Comparison of ENCODE assay signal across 30 cellular contexts in the genomic region with DNA sequence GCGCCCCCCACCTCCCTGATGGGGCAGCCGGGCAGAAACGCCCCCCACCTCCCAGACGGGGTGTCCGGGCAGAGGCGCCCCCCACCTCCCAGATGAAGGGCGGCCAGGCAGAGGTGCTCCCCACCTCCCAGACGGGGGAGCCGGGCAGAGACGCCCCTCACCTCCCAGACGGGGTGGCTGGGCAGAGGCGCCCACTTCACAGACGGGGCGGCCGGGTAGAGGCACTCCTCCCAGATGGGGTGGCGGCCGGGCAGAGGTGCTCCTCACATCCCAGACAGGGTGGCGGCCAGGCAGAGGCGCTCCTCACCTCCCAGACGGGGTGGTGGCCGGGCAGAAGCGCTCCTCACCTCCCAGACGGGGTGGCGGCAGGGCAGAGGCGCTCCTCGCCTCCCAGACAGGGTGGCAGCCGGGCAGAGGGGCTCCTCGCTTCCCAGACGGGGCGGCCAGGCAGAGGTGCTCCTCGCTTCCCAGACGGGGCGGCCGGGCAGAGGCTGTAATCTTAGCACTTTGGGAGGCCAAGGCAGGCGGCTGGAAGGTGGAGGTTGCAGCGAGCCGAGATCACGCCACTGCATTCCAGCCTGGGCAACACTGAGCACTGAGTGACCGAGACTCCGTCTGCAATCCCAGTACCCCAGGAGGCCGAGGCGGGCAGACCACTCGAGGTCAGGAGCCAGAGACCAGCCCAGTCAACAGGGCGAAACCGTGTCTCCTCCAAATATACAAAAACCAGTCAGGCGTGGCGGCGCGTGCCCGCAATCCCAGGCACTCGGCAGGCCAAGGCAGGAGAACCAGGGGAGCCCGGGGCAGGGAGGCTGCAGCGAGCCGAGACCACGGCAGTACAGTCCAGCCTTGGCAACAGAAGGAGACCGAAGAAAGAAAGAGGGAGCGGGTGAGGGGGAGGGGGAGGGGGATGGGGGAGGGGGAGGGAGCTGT. TPM values are rescaled to one million over a fixed set of nuclear protein-coding genes. Genes with fewer than 3 reads are reported as not detected.
"Had no signal": no experiment of that assay in that cellular context is flagged by ENCODE, and none has a peak within 500 bp of the region (broad histone marks: within the 10 kb centered on the region; RNA-seq: fewer than 3 reads in every experiment).

No MANE protein-coding gene starts in this region.

- H3K4me1 Mint-ChIP-seq: nephron; stimulated activated memory B cell treated with anti-CD40 and anti-IgM and Interleukin-4, amounts not matched to agents 10 μg/mL and 1 μg/mL and 100 μg/mL, for 72 hours had no signal

- ATAC-seq: foreskin keratinocyte; left ventricle myocardium superior; psoas muscle; right cardiac atrium; stimulated activated memory B cell treated with anti-CD40 and anti-IgM and Interleukin-4, amounts not matched to agents 10 μg/mL and 1 μg/mL and 100 μg/mL, for 72 hours had no signal

- H3K9me3 Mint-ChIP-seq: stimulated activated memory B cell treated with anti-CD40 and anti-IgM and Interleukin-4, amounts not matched to agents 10 μg/mL and 1 μg/mL and 100 μg/mL, for 72 hours; stimulated activated naive CD8-positive, alpha-beta T cell treated with anti-CD3 and anti-CD28 coated beads, Interleukin-15, Interleukin-2, amounts not matched to agents 100 ng/mL and 50 ng/mL, for 24 hours; type B pancreatic cell had no signal

- H3K9me3 ChIP-seq: esophagus muscularis mucosa, heart right ventricle, lower lobe of right lung, ovary, psoas muscle, sigmoid colon, suprapubic skin had no signal

- DNase-seq: dermis blood vessel endothelial cell; effector memory CD4-positive, alpha-beta T cell; foreskin keratinocyte; glutamatergic neuron; heart right ventricle; hypothalamus; left ventricle myocardium superior; lower lobe of right lung; occipital lobe; ovary; psoas muscle; right cardiac atrium; sigmoid colon; stimulated activated CD4-positive, alpha-beta T cell treated with anti-CD3 and anti-CD28 coated beads, Interleukin-2, amount 100 ng/mL, for 24 hours; stimulated activated CD4-positive, alpha-beta T cell treated with anti-CD3 and anti-CD28 coated beads, Interleukin-4, amount 100 ng/mL, for 24 hours had no signal

- H3K4me3 Mint-ChIP-seq: nephron; stimulated activated memory B cell treated with anti-CD40 and anti-IgM and Interleukin-4, amounts not matched to agents 10 μg/mL and 1 μg/mL and 100 μg/mL, for 72 hours; stimulated activated naive CD8-positive, alpha-beta T cell treated with anti-CD3 and anti-CD28 coated beads, Interleukin-15, Interleukin-2, amounts not matched to agents 100 ng/mL and 50 ng/mL, for 24 hours; type B pancreatic cell had no signal

- H3K27me3 ChIP-seq: esophagus muscularis mucosa, foreskin keratinocyte, heart right ventricle, ovary, sigmoid colon, suprapubic skin had no signal

- H3K4me1 ChIP-seq: esophagus muscularis mucosa, foreskin keratinocyte, heart right ventricle, lower lobe of right lung, psoas muscle, sigmoid colon, suprapubic skin had no signal

- H3K36me3 ChIP-seq: esophagus muscularis mucosa, heart right ventricle, lower lobe of right lung, ovary, sigmoid colon, suprapubic skin had no signal

- H3K27me3 Mint-ChIP-seq: stimulated activated naive CD8-positive, alpha-beta T cell treated with anti-CD3 and anti-CD28 coated beads, Interleukin-15, Interleukin-2, amounts not matched to agents 100 ng/mL and 50 ng/mL, for 24 hours; type B pancreatic cell had no signal

- H3K27ac ChIP-seq: coronary artery, esophagus muscularis mucosa, foreskin keratinocyte, heart right ventricle, lower lobe of right lung, ovary, psoas muscle, sigmoid colon, suprapubic skin had no signal

- H3K27ac Mint-ChIP-seq: stimulated activated memory B cell treated with anti-CD40 and anti-IgM and Interleukin-4, amounts not matched to agents 10 μg/mL and 1 μg/mL and 100 μg/mL, for 72 hours; stimulated activated naive CD8-positive, alpha-beta T cell treated with anti-CD3 and anti-CD28 coated beads, Interleukin-15, Interleukin-2, amounts not matched to agents 100 ng/mL and 50 ng/mL, for 24 hours had no signal

- H3K4me3 ChIP-seq: coronary artery, esophagus muscularis mucosa, heart right ventricle, lower lobe of right lung, ovary, psoas muscle, sigmoid colon, suprapubic skin had no signal

- FAIRE-seq: endothelial cell of umbilical vein, keratinocyte had no signal

RNA-seq across cellular contexts. Expression of gene RNU4-2, which starts 13.3 kb away (rescaled TPM):
- polyA plus RNA-seq: foreskin keratinocyte, heart right ventricle, ovary, psoas muscle, right cardiac atrium, sigmoid colon, thymus, urinary bladder had no signal

RNA-seq across cellular contexts. Expression of gene RNU4-1, which starts 14.6 kb away (rescaled TPM):
- total RNA-seq: suprapubic skin had no signal
- polyA plus RNA-seq: fibroblast of lung, foreskin keratinocyte, heart right ventricle, ovary, psoas muscle, right cardiac atrium, sigmoid colon, thymus, urinary bladder had no signal

RNA-seq across cellular contexts. Expression of gene PLA2G1B, which starts 49.2 kb away (rescaled TPM):
- total RNA-seq: dermis blood vessel endothelial cell, endothelial cell of umbilical vein, epithelial cell of proximal tubule, esophagus muscularis mucosa, fibroblast of lung, foreskin keratinocyte, left ventricle myocardium superior, occipital lobe, renal cortical epithelial cell, right cardiac atrium, sigmoid colon, skeletal muscle tissue, suprapubic skin had no signal
- polyA plus RNA-seq: endothelial cell of umbilical vein, foreskin keratinocyte, keratinocyte, right cardiac atrium had no signal
